In the genomic region with DNA sequence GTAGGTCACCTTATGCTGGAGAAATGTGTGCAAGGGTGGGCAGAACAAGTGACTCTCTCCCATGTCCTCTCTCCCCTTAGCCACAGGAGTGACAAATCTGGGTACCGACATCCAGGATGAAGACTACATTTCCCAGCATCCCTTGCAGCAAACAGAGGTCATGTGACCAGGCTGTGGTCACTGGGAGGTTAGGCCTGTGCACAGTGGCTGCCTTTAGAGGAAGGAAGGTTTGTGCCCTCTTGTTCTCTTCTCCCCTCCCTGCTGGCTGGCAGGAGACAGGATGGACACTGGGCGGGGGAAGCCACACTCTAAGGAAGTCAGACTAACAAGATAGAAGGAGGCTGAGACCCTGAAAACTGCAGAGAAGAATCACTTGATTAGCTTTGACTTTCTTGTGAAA, we compare ENCODE assay signal across 10 cellular contexts.
A peak's percentile ranks its signal among the peaks of the same experiment; 100 is the strongest.
DNase-seq lines count a peak whose midpoint lies in the region; ATAC-seq lines count a peak whose summit lies in the region.
"Had no signal": no experiment of that assay in that cellular context is flagged by ENCODE, and none has a peak within 500 bp of the region (broad histone marks: within the 10 kb centered on the region; RNA-seq: fewer than 3 reads in every experiment).

No MANE protein-coding gene starts in this region.

- H2BK120ac ChIP-seq in mesendoderm (ENCODE audit: low read depth, low read length), result no peak overlapping the region

- no peaks in the 10 kb centered on the region for H3K4me1 ChIP-seq in mesendoderm (ENCODE audit: control insufficient read depth, low read depth, low read length)

- H3K79me2 ChIP-seq in mesendoderm (ENCODE audit: control insufficient read depth, insufficient read depth, low read length), result no peaks in the 10 kb centered on the region

- H3K79me1 ChIP-seq in mesendoderm (ENCODE audit: low read length), result no peaks in the 10 kb centered on the region

- H3K4ac ChIP-seq in mesendoderm (ENCODE audit: low read depth, low read length), result no peak overlapping the region

- H3K36me3 ChIP-seq in mesendoderm (ENCODE audit: control insufficient read depth, insufficient read depth, low read length), result no peaks in the 10 kb centered on the region

- H3K18ac ChIP-seq in mesendoderm (ENCODE audit: low read length), result no peak overlapping the region

- no peak overlapping the region for H3K4me3 ChIP-seq in mesendoderm (ENCODE audit: low read length)

- no peak overlapping the region for H2AK5ac ChIP-seq in mesendoderm (ENCODE audit: low read length)

- H3K9ac ChIP-seq in mesendoderm (ENCODE audit: low read length), result no peak overlapping the region

- H3K56ac ChIP-seq in mesendoderm (ENCODE audit: low read length), result no peak overlapping the region

- no peak overlapping the region for H2BK15ac ChIP-seq in mesendoderm (replicated peaks; ENCODE audit: low read depth)

- no peak for ATAC-seq in GM18868 (IDR thresholded peaks at IDR 0.05; ENCODE audit: unreplicated experiment)
- ATAC-seq in GM21825 (IDR thresholded peaks at IDR 0.05; ENCODE audit: unreplicated experiment), result no peak

- H4K5ac ChIP-seq in mesendoderm (ENCODE audit: low read length), result no peak overlapping the region

- no peak overlapping the region for H4K8ac ChIP-seq in mesendoderm (ENCODE audit: low read depth, low read length)

- H3K4me2 ChIP-seq in mesendoderm (ENCODE audit: low read length), result no peak overlapping the region

- no peak overlapping the region for H3K27ac ChIP-seq in mesendoderm (ENCODE audit: low read depth, low read length)

- no peak overlapping the region for H3K23ac ChIP-seq in mesendoderm (ENCODE audit: low read length)

- WGBS in mesendoderm (ENCODE audit: extremely low coverage, insufficient coverage, low lambda C conversion rate), result no CpG with 5 or more reads among the region's 2 CpGs

- no peaks in the 10 kb centered on the region for H3K27me3 ChIP-seq in mesendoderm (ENCODE audit: insufficient read depth, low read length, poor library complexity)

- no peak overlapping the region for H2BK5ac ChIP-seq in mesendoderm (ENCODE audit: low read length)

- peak; percentile 4 for DNase-seq in NOMO-1 treated with DMSO at 0.1 percent for 48 hours (lab: John Stamatoyannopoulos, UW; ENCODE audit: unreplicated experiment)
- DNase-seq in NOMO-1 treated with dmso at 0.1 percent for 144 hours (lab: John Stamatoyannopoulos, UW; ENCODE audit: unreplicated experiment), result no peak
- peak; percentile 50 for DNase-seq in HuH-7.5 (ENCODE audit: low spot score)
- peak; percentile 36 for DNase-seq in UCSD-AML1 (lab: John Stamatoyannopoulos, UW; ENCODE audit: unreplicated experiment)
- DNase-seq in mesendoderm, result peak; percentile 60
- no peak for DNase-seq in foreskin melanocyte
- DNase-seq: KG1, NCI-H774 had no signal

Comparison
In these comparisons a context has a peak if more than half of its experiments do, and no peak if none do; other contexts are left out.
1. DNase-seq: peak in NOMO-1 treated with DMSO at 0.1 percent for 48 hours (single experiment), HuH-7.5 (single experiment), UCSD-AML1 (single experiment) and mesendoderm (single experiment); none in NOMO-1 treated with dmso at 0.1 percent for 144 hours (single experiment) and foreskin melanocyte (single experiment).